Comparison of ENCODE assay signal across 27 cellular contexts in the genomic region with DNA sequence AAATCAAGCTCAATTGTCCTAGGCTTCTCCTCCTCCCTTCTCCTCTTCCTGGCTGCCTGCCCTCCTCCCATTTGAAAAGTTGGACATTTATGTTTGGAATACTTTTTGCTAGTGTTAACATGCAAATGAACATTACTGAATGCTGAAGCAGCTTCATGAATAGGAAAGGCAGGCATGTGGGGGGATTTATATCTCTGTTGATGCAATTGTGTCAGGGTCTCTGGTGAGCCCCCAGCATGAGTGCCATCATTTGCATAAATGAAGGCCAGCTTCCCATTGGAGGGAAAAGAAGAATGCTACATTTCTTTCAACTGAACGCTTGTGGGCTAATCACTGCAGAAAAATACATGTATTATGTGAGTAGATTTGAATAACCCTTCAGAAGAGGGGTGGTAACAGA.
"Had no signal": no experiment of that assay in that cellular context is flagged by ENCODE, and none has a peak within 500 bp of the region (broad histone marks: within the 10 kb centered on the region; RNA-seq: fewer than 3 reads in every experiment).

No MANE protein-coding gene starts in this region.

- H3K27ac Mint-ChIP-seq: mesothelial cell of epicardium, nephron progenitor cell had no signal

- H3K36me3 Mint-ChIP-seq: mesothelial cell of epicardium; naive thymus-derived CD8-positive, alpha-beta T cell had no signal

- ATAC-seq: esophagus mucosa; gastrocnemius medialis; left lobe of liver; naive thymus-derived CD8-positive, alpha-beta T cell; sciatic nerve; stimulated activated naive CD8-positive, alpha-beta T cell treated with anti-CD3 and anti-CD28 coated beads, Interleukin-15, amount 100 ng/mL, for 72 hours had no signal

- H3K27me3 Mint-ChIP-seq: naive thymus-derived CD8-positive, alpha-beta T cell; stimulated activated naive CD8-positive, alpha-beta T cell treated with anti-CD3 and anti-CD28 coated beads, Interleukin-15, amount 100 ng/mL, for 72 hours had no signal

- FAIRE-seq: keratinocyte had no signal

- H3K27me3 ChIP-seq: dorsolateral prefrontal cortex, gastrocnemius medialis, right atrium auricular region, suprapubic skin, vagina had no signal

- H3K9me3 Mint-ChIP-seq: mesothelial cell of epicardium; naive thymus-derived CD8-positive, alpha-beta T cell; nephron progenitor cell; stimulated activated naive CD8-positive, alpha-beta T cell treated with anti-CD3 and anti-CD28 coated beads, Interleukin-15, amount 100 ng/mL, for 72 hours had no signal

- H3K9me3 ChIP-seq: gastrocnemius medialis, prostate gland, right atrium auricular region, suprapubic skin, vagina had no signal

- H3K4me2 ChIP-seq: smooth muscle cell had no signal

- DNase-seq: cortex of kidney; dorsolateral prefrontal cortex; effector CD4-positive, alpha-beta T cell; foreskin fibroblast; gastrocnemius medialis; head of caudate nucleus; mesenchymal stem cell; naive thymus-derived CD8-positive, alpha-beta T cell; nephron progenitor cell; stimulated activated CD4-positive, alpha-beta T cell treated with anti-CD3 and anti-CD28 coated beads, Interleukin-12 subunit alpha, Interleukin-12 subunit beta, amount 100 ng/mL, for 4 hours; stimulated activated CD4-positive, alpha-beta T cell treated with anti-CD3 and anti-CD28 coated beads, Interleukin-1b, Interleukin-23, amount 100 ng/mL, for 48 hours; stimulated activated CD4-positive, alpha-beta T cell treated with anti-CD3 and anti-CD28 coated beads, Interleukin-4, amount 100 ng/mL, for 1 hour; stimulated activated CD8-positive, alpha-beta memory T cell treated with anti-CD3 and anti-CD28 coated beads, Interleukin-4, amount 100 ng/mL, for 48 hours; stimulated activated naive CD4-positive, alpha-beta T cell; stimulated activated naive CD8-positive, alpha-beta T cell treated with anti-CD3 and anti-CD28 coated beads, Interleukin-15, amount 100 ng/mL, for 72 hours; trophoblast cell had no signal

- H3K4me1 Mint-ChIP-seq: naive thymus-derived CD8-positive, alpha-beta T cell; stimulated activated naive CD8-positive, alpha-beta T cell treated with anti-CD3 and anti-CD28 coated beads, Interleukin-15, amount 100 ng/mL, for 72 hours had no signal

- H3K4me3 ChIP-seq: dorsolateral prefrontal cortex, gastrocnemius medialis, prostate gland, right atrium auricular region, smooth muscle cell, suprapubic skin, vagina had no signal

- H3K4me3 Mint-ChIP-seq: mesothelial cell of epicardium; naive thymus-derived CD8-positive, alpha-beta T cell; nephron progenitor cell; stimulated activated naive CD8-positive, alpha-beta T cell treated with anti-CD3 and anti-CD28 coated beads, Interleukin-15, amount 100 ng/mL, for 72 hours had no signal

- H3K36me3 ChIP-seq: gastrocnemius medialis, prostate gland, right atrium auricular region, suprapubic skin, vagina had no signal

- H3K4me1 ChIP-seq: gastrocnemius medialis, prostate gland, right atrium auricular region, suprapubic skin, vagina had no signal

- H3K27ac ChIP-seq: dorsolateral prefrontal cortex, epithelial cell of prostate, gastrocnemius medialis, prostate gland, right atrium auricular region, suprapubic skin, vagina had no signal
